Comparison of ENCODE assay signal across 11 cellular contexts in the genomic region with DNA sequence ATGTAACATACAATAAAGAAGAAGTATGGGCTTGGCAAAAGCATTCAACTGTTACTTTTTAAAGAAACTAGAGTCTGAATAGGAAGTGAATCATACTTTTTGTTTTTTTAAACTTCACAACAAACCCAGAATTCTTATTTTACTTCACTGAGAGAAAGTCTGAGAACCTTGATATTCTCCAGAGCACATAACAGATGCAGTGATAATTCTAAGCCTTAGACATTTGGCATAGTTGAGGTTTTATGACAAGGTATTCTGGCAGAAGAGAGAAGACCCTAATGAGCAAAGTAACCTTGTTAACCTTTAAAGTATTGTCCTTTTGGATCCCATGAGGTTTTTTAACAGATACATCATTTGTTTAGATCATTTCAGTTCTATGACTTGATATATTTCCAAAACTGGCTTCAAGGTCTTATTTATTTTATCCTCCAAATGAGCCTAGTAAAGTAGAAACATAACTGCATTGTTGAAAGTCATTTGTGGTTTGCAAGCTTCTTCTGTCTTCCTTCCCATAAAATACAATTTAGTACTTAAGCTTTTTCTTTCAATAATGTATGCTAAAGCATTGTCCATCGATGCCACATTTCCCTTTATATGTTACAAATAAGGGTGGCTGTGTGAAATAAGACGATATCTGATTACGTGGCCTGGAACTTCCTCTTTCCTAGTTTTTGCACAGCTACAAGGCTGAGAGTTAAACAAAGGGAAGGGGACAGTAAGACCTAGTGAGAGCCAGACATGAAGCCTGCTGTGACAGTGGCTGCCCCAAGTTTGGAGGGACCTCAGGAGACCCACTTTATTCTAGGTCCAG.
DNase-seq lines count a peak whose midpoint lies in the region; ATAC-seq, FAIRE-seq and TF ChIP-seq lines count a peak whose summit lies in the region.
"Had no signal": no experiment of that assay in that cellular context is flagged by ENCODE, and none has a peak within 500 bp of the region (broad histone marks: within the 10 kb centered on the region; RNA-seq: fewer than 3 reads in every experiment).

No MANE protein-coding gene starts in this region.

- peaks cover 20 to 45% of the 10 kb centered on the region in 2 donors for H3K4me1 ChIP-seq in thoracic aorta (ENCODE audit: control insufficient read depth in 1 of 2, low read depth in 2 of 2)

- H3K36me3 ChIP-seq in thoracic aorta = no peaks in the 10 kb centered on the region

- FAIRE-seq in H54 (lab: Jason Lieb, UNC) = peak; percentile 48

- no peak for DNase-seq in H54 (ENCODE audit: insufficient read length, low spot score)
- DNase-seq in RPMI7951 (ENCODE audit: low read depth) = peak; percentile 76
- DNase-seq in fibroblast of peridontal ligament (ENCODE audit: extremely low read depth) = peak; percentile 56
- DNase-seq in thoracic aorta (ENCODE audit: low spot score) = no peak
- no peak for DNase-seq in anterior cingulate cortex (lab: John Stamatoyannopoulos, UW)
- no peak for DNase-seq in head of caudate nucleus
- no peak for DNase-seq in activated CD4-positive, alpha-beta T cell treated with anti-CD3 and anti-CD28 coated beads for 4 hours
- DNase-seq: NCI-H1930; stimulated activated CD8-positive, alpha-beta memory T cell treated with anti-CD3 and anti-CD28 coated beads, Interleukin-4, amount 100 ng/mL, for 48 hours; T1000 had no signal

- no peak for TF ChIP-seq POLR2A in H54 (IDR thresholded peaks at IDR 0.05; ENCODE audit: low read depth, low read length)

- intact Hi-C loops in head of caudate nucleus (cut with DNase I) = no loop called here

- H3K9me3 ChIP-seq in thoracic aorta = peaks cover 5% of the 10 kb centered on the region

- TF ChIP-seq CTCF in thoracic aorta (IDR thresholded peaks at IDR 0.05) = no peak

- ATAC-seq in thoracic aorta (ENCODE audit: insufficient number of reproducible peaks, low FRiP score, low read depth) = peak; percentile 73
- no peak for ATAC-seq in HG02759 (IDR thresholded peaks at IDR 0.05; ENCODE audit: unreplicated experiment)

- peak overlapping the region; percentile 58 to 78 for H3K27ac ChIP-seq in thoracic aorta

- H3K4me3 ChIP-seq in thoracic aorta = peak overlapping the region; percentile 7

- no peaks in the 10 kb centered on the region for H3K27me3 ChIP-seq in thoracic aorta (replicated peaks; ENCODE audit: insufficient read depth)

Comparison
In these comparisons a context has a peak if more than half of its experiments do, and no peak if none do; other contexts are left out.
1. DNase-seq: peak in RPMI7951 (single experiment) and fibroblast of peridontal ligament (single experiment); none in H54 (single experiment), thoracic aorta (single experiment), anterior cingulate cortex (0 of 58), head of caudate nucleus (0 of 42) and activated CD4-positive, alpha-beta T cell treated with anti-CD3 and anti-CD28 coated beads for 4 hours (0 of 2).